Comparison of ENCODE assay signal across 15 cellular contexts in the genomic region with DNA sequence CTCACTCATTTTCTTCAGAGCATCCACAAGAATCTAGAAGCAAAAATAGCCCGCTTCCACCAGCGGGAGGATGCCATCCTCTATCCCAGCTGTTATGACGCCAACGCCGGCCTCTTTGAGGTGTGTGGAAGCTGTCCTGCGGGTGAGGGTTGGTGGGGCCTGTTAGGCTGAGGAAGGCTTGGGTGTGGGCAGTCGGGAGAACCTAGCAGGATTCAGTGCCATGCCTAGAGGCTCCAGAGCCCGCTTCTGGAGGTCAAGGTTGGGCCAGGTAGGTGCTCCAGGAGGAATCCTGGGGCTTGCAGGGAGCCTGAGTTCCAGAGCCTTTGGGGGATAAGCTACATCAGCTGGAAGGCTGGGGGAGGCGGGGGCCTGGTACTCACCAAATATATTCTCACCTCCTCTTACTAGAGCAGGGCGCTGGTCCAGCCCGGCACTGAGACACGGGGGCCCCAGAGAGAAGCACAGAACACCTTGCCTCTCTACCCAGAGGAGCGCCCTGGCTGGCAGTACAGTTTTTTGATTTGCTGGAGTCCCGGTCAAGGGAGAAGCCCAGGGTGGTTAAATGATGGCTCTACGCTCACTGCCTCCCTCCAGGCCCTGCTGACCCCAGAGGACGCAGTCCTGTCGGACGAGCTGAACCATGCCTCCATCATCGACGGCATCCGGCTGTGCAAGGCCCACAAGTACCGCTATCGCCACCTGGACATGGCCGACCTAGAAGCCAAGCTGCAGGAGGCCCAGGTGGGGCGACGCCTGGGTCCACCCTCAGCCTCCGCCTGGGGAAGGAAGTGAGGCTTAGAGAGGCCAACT. TPM values are rescaled to one million over a fixed set of nuclear protein-coding genes. Genes with fewer than 3 reads are reported as not detected.
DNase-seq lines count a peak whose midpoint lies in the region; ATAC-seq, FAIRE-seq and TF ChIP-seq lines count a peak whose summit lies in the region.
"Had no signal": no experiment of that assay in that cellular context is flagged by ENCODE, and none has a peak within 500 bp of the region (broad histone marks: within the 10 kb centered on the region; RNA-seq: fewer than 3 reads in every experiment).

No MANE protein-coding gene starts in this region.

- no peaks in the 10 kb centered on the region for H4K20me1 ChIP-seq in K562 (replicated peaks; ENCODE audit: control insufficient read depth, insufficient read depth, low read length)
- no peaks in the 10 kb centered on the region for H4K20me1 ChIP-seq in osteoblast (ENCODE audit: insufficient read depth, low read length)

- H3K4me3 Mint-ChIP-seq in activated naive CD4-positive, alpha-beta T cell treated with anti-CD3 and anti-CD28 coated beads, Interleukin-2, amount 50 U/mL, for 24 hours = no peak overlapping the region
- H3K4me3 Mint-ChIP-seq: CD8-positive, alpha-beta memory T cell had no signal

- H3K27me3 Mint-ChIP-seq in activated naive CD4-positive, alpha-beta T cell treated with anti-CD3 and anti-CD28 coated beads, Interleukin-2, amount 50 U/mL, for 24 hours = peaks cover 9% of the 10 kb centered on the region

- H3K9me3 ChIP-seq in K562 (replicated peaks; ENCODE audit: control insufficient read depth, insufficient read depth, low read depth, low read length) (no peaks in the 10 kb centered on the region), osteoblast (ENCODE audit: low read depth, low read length) (no peaks in the 10 kb centered on the region)
- H3K9me3 ChIP-seq: BLaER1, Caco-2 had no signal

- FAIRE-seq in K562 (lab: Jason Lieb, UNC) = no peak
- FAIRE-seq: H1 had no signal

- H3K27ac ChIP-seq in K562 (ENCODE audit: extremely low read depth, low read depth, low read length) = no peak overlapping the region
- no peak overlapping the region for H3K27ac ChIP-seq in osteoblast (ENCODE audit: low read depth, low read length)
- H3K27ac ChIP-seq: BLaER1 had no signal

- TF ChIP-seq EP300 in K562 (IDR thresholded peaks at IDR 0.05; ENCODE audit: low read length) = no peak

- H3K27me3 ChIP-seq in K562 (ENCODE audit: control insufficient read depth in 2 of 2, insufficient read depth in 2 of 2, low read length in 2 of 2) (no peaks in the 10 kb centered on the region), osteoblast (ENCODE audit: insufficient read depth, low read length) (no peaks in the 10 kb centered on the region)

- intact Hi-C loops in K562 (cut with micrococcal nuclease) = no loop called here

- POLR2A ChIA-PET in K562 (lab: Yijun Ruan, JAX) = interaction anchor here (0.6 kb wide), 2 partner anchors 16 to 762 kb away, joined by 3 read pairs; no protein-coding TSS in a partner anchor

- TF ChIP-seq CTCF in K562 (IDR thresholded peaks at IDR 0.05 in 2 of 3, conservative IDR thresholded peaks at IDR 0.05 in 1 of 3; ENCODE audit: insufficient read depth in 2 of 3, low read depth in 1 of 3, low read length in 3 of 3) (no peak), osteoblast (IDR thresholded peaks at IDR 0.05; ENCODE audit: extremely low read depth, low read depth, low read length) (no peak)

- peaks cover 61% of the 10 kb centered on the region; the same call in 2 of the 3 replicates for H3K36me3 ChIP-seq in K562 (ENCODE audit: control insufficient read depth, insufficient read depth, low read length)
- no peaks in the 10 kb centered on the region for H3K36me3 ChIP-seq in osteoblast (ENCODE audit: insufficient read depth, low read length)

- H3K9me1 ChIP-seq in K562 (ENCODE audit: control insufficient read depth, insufficient read depth, low read length) = no peaks in the 10 kb centered on the region

- in situ Hi-C loops in K562 (cut with MboI) = no loop called here

- no peak for TF ChIP-seq POLR2A in K562 (conservative IDR thresholded peaks at IDR 0.05)

- WGBS in K562 (ENCODE audit: insufficient coverage, low coverage, missing lambda C conversion rate) = 92% methylated on average over 21 of the region's 27 CpGs

- H3K4me1 Mint-ChIP-seq in activated naive CD4-positive, alpha-beta T cell treated with anti-CD3 and anti-CD28 coated beads, Interleukin-2, amount 50 U/mL, for 24 hours = peaks cover 11% of the 10 kb centered on the region

- H2AFZ ChIP-seq in K562 (ENCODE audit: low read depth, low read length) (no peak overlapping the region), osteoblast (ENCODE audit: low read length) (no peak overlapping the region)

- H3K9me3 Mint-ChIP-seq in activated naive CD4-positive, alpha-beta T cell treated with anti-CD3 and anti-CD28 coated beads, Interleukin-2, amount 50 U/mL, for 24 hours = no peaks in the 10 kb centered on the region
- H3K9me3 Mint-ChIP-seq: CD8-positive, alpha-beta memory T cell had no signal

- H3K27ac Mint-ChIP-seq in activated naive CD4-positive, alpha-beta T cell treated with anti-CD3 and anti-CD28 coated beads, Interleukin-2, amount 50 U/mL, for 24 hours = peak overlapping the region; percentile 30

- no peak for DNase-seq in activated naive CD4-positive, alpha-beta T cell treated with Interleukin-2 at 50 U/mL for 16 hours
- DNase-seq in K562 (ENCODE audit: extremely low read depth in 1 of 4, low spot score in 3 of 4) (no peak), osteoblast (ENCODE audit: insufficient read length, low spot score, missing footprints) (peak; percentile 37)
- DNase-seq: 8988T; AML-193; Caco-2; CD8-positive, alpha-beta memory T cell; HCEC 1CT; IMR-90 had no signal

- TF ChIP-seq RAD21 in K562 (CRISPR knock-in tag; conservative IDR thresholded peaks at IDR 0.05 in 1 of 2, IDR thresholded peaks at IDR 0.05 in 1 of 2) = no peak

- ATAC-seq in K562 (no peak), HG02623 (IDR thresholded peaks at IDR 0.05; ENCODE audit: unreplicated experiment) (no peak)
- ATAC-seq in activated CD4-positive, CD25-positive, alpha-beta regulatory T cell treated with anti-CD3 and anti-CD28 coated beads, Interleukin-2, amount 50 U/mL, for 24 hours = no peak

- peaks cover 2% of the 10 kb centered on the region for H3K36me3 Mint-ChIP-seq in activated naive CD4-positive, alpha-beta T cell treated with anti-CD3 and anti-CD28 coated beads, Interleukin-2, amount 50 U/mL, for 24 hours
- H3K36me3 Mint-ChIP-seq: CD8-positive, alpha-beta memory T cell had no signal

- H3K4me3 ChIP-seq in K562 (no peak overlapping the region), osteoblast (ENCODE audit: insufficient read depth, low read length) (no peak overlapping the region)
- H3K4me3 ChIP-seq: BLaER1 had no signal

- CTCF ChIA-PET in K562 (lab: Yijun Ruan, JAX; ENCODE audit: low intra/inter-chr PET ratio) = no interaction called here

- H3K79me2 ChIP-seq in K562 (ENCODE audit: control insufficient read depth, insufficient read depth, low read length) = peaks cover 30% of the 10 kb centered on the region
- H3K79me2 ChIP-seq in osteoblast (ENCODE audit: insufficient read depth, low read length) = no peaks in the 10 kb centered on the region

- H3K4me2 ChIP-seq in K562 (ENCODE audit: insufficient read depth, low read length) (no peak overlapping the region), osteoblast (ENCODE audit: insufficient read depth, low read length) (no peak overlapping the region)
- H3K4me2 ChIP-seq: BLaER1 had no signal

- H3K4me1 ChIP-seq in K562 (replicated peaks in 1 of 2; ENCODE audit: control insufficient read depth in 2 of 2, insufficient read depth in 2 of 2, low read length in 2 of 2) = peaks cover 14 to 20% of the 10 kb centered on the region in 2 experiments; a peak in 4 of 5 replicates
- H3K4me1 ChIP-seq in osteoblast (ENCODE audit: insufficient read depth, low read length) = peaks cover 4% of the 10 kb centered on the region

- H3K9ac ChIP-seq in K562 (ENCODE audit: insufficient read depth in 1 of 2, low read depth in 2 of 2, low read length in 2 of 2) = peak overlapping the region in 1 of 2 experiments; percentile 35; a peak in 1 of 4 replicates
- H3K9ac ChIP-seq: BLaER1 had no signal

- BruUV-seq in K562 (replicated peaks; lab: Mats Ljungman, UMichigan) = no TSS peak

RNA-seq across cellular contexts. Expression of a gene that starts 5.3 kb away (rescaled TPM):
- 16.0 and 39.6 TPM in 2 replicates for total RNA-seq in K562 (2011; cell fraction: chromatin; rRNA removed; ENCODE audit: low replicate concordance)
- 46.5 and 53.8 TPM in 2 replicates for total RNA-seq in K562 (2011; cell fraction: nucleolus; rRNA removed)
- 23.7 and 29.9 TPM in 2 replicates for total RNA-seq in K562 (2011; cell fraction: nucleoplasm; rRNA removed)
- total RNA-seq in K562 (2014; rRNA removed) = 69.9 and 81.1 TPM in 2 replicates
- 9.3 and 13.6 TPM in 2 replicates for total RNA-seq in K562 (2014; rRNA removed; fragmentation: Illumina TruSeq; extraction: Trizol)
- total RNA-seq in K562 (2015; rRNA removed; fragmentation: Illumina TruSeq; extraction: Trizol) = 26.4 TPM in 2 replicates
- total RNA-seq in K562 (2021) = 61.7 and 63.4 TPM in 2 replicates
- 21.1 and 31.0 TPM in 2 replicates for polyA plus RNA-seq in K562 (2011; rRNA removed)
- polyA plus RNA-seq in K562 (2011; cell fraction: cytosol; rRNA removed) = 32.3 and 62.2 TPM in 2 replicates
- polyA plus RNA-seq in K562 (2011; cell fraction: nucleus; rRNA removed) = 68.1 and 71.9 TPM in 2 replicates
- polyA plus RNA-seq in K562 (2012) = 31.0 and 75.8 TPM in 2 replicates
- 31.8 and 50.7 TPM in 2 replicates for polyA plus RNA-seq in K562 (2014; fragmentation: Illumina TruSeq; extraction: Trizol)
- polyA plus RNA-seq in K562 (2014; fragmentation: Nextera tagmentation; extraction: Ambion mirVana) = 1 to 10 TPM; 1.9 to 5.3 TPM
- 57.7 and 57.8 TPM in 2 replicates for polyA plus RNA-seq in K562 (2014; rRNA removed)
- polyA minus RNA-seq in K562 (2011; rRNA and poly(A)+ RNA removed) = 6.5 and 8.8 TPM in 2 replicates
- 29.9 and 31.5 TPM in 2 replicates for polyA minus RNA-seq in K562 (2011; cell fraction: cytosol; rRNA and poly(A)+ RNA removed)
- 15.6 and 25.7 TPM in 2 replicates for polyA minus RNA-seq in K562 (2011; cell fraction: nucleus; rRNA and poly(A)+ RNA removed)
- total RNA-seq in osteoblast = 25.9 and 26.8 TPM in 2 replicates

RNA-seq across cellular contexts. Expression of a gene that starts 10.1 kb away (rescaled TPM):
- 0.44 TPM in 1 of 2 replicates, not detected in the other for total RNA-seq in K562 (2011; cell fraction: chromatin; rRNA removed; ENCODE audit: low replicate concordance)
- total RNA-seq in K562 (2011; cell fraction: nucleolus; rRNA removed) = 0.33 and 0.53 TPM in 2 replicates
- 0.69 TPM in 1 of 2 replicates, not detected in the other for total RNA-seq in K562 (2011; cell fraction: nucleoplasm; rRNA removed)
- total RNA-seq in K562 (2014; rRNA removed) (0.24 TPM in 1 of 2 replicates, not detected in the other), K562 (2014; rRNA removed; fragmentation: Illumina TruSeq; extraction: Trizol) (not detected in 2 replicates), K562 (2015; rRNA removed; fragmentation: Illumina TruSeq; extraction: Trizol) (not detected in 2 replicates), K562 (2021) (0.13 and 0.31 TPM in 2 replicates), osteoblast (not detected in 2 replicates)
- polyA plus RNA-seq in K562 (2011; rRNA removed) (0.11 TPM in 1 of 2 replicates, not detected in the other), K562 (2014; fragmentation: Illumina TruSeq; extraction: Trizol) (not detected in 2 replicates), K562 (2014; fragmentation: Nextera tagmentation; extraction: Ambion mirVana) (not detected), K562 (2014; rRNA removed) (not detected in 2 replicates)
- polyA plus RNA-seq in K562 (2011; cell fraction: cytosol; rRNA removed) = 0.07 TPM in 1 of 2 replicates, not detected in the other
- polyA plus RNA-seq in K562 (2011; cell fraction: nucleus; rRNA removed) = 0.33 and 0.38 TPM in 2 replicates
- 0.28 TPM in 1 of 2 replicates, not detected in the other for polyA plus RNA-seq in K562 (2012)
- polyA minus RNA-seq in K562 (2011; rRNA and poly(A)+ RNA removed) = not detected in 2 replicates
- not detected in 2 replicates for polyA minus RNA-seq in K562 (2011; cell fraction: cytosol; rRNA and poly(A)+ RNA removed)
- 0.27 TPM in 1 of 2 replicates, not detected in the other for polyA minus RNA-seq in K562 (2011; cell fraction: nucleus; rRNA and poly(A)+ RNA removed)
- total RNA-seq: CD8-positive, alpha-beta memory T cell; Daoy; IMR-90 had no signal
- polyA plus RNA-seq: CD8-positive, alpha-beta memory T cell; IMR-90 had no signal

RNA-seq across cellular contexts. Expression of a gene that starts 31.1 kb away (rescaled TPM):
- total RNA-seq in K562 (2011; cell fraction: chromatin; rRNA removed; ENCODE audit: low replicate concordance) = 21.8 and 45.7 TPM in 2 replicates
- total RNA-seq in K562 (2011; cell fraction: nucleolus; rRNA removed) = 36.7 and 40.0 TPM in 2 replicates
- total RNA-seq in K562 (2011; cell fraction: nucleoplasm; rRNA removed) = 35.6 and 41.5 TPM in 2 replicates
- 22.9 and 27.5 TPM in 2 replicates for total RNA-seq in K562 (2014; rRNA removed)
- 8.8 and 11.5 TPM in 2 replicates for total RNA-seq in K562 (2014; rRNA removed; fragmentation: Illumina TruSeq; extraction: Trizol)
- total RNA-seq in K562 (2015; rRNA removed; fragmentation: Illumina TruSeq; extraction: Trizol) = 16.1 and 17.0 TPM in 2 replicates
- total RNA-seq in K562 (2021) = 23.6 and 24.3 TPM in 2 replicates
- polyA plus RNA-seq in K562 (2011; rRNA removed) = 14.5 and 21.8 TPM in 2 replicates
- polyA plus RNA-seq in K562 (2011; cell fraction: cytosol; rRNA removed) = 21.8 and 41.2 TPM in 2 replicates
- polyA plus RNA-seq in K562 (2011; cell fraction: nucleus; rRNA removed) = 56.1 and 59.2 TPM in 2 replicates
- polyA plus RNA-seq in K562 (2012) = 16.4 and 21.6 TPM in 2 replicates
- 17.5 and 21.6 TPM in 2 replicates for polyA plus RNA-seq in K562 (2014; fragmentation: Illumina TruSeq; extraction: Trizol)
- 10 to 100 TPM in 1 of 2 experiments, 1 to 10 TPM in 1; 5.9 to 11.6 TPM for polyA plus RNA-seq in K562 (2014; fragmentation: Nextera tagmentation; extraction: Ambion mirVana)
- polyA plus RNA-seq in K562 (2014; rRNA removed) = 22.4 and 24.6 TPM in 2 replicates
- polyA minus RNA-seq in K562 (2011; rRNA and poly(A)+ RNA removed) = 5.2 and 12.7 TPM in 2 replicates
- 9.3 and 11.3 TPM in 2 replicates for polyA minus RNA-seq in K562 (2011; cell fraction: cytosol; rRNA and poly(A)+ RNA removed)
- polyA minus RNA-seq in K562 (2011; cell fraction: nucleus; rRNA and poly(A)+ RNA removed) = 10.1 and 12.6 TPM in 2 replicates
- 20.6 and 23.9 TPM in 2 replicates for total RNA-seq in osteoblast

RNA-seq across cellular contexts. Expression of a gene that starts 36.1 kb away (rescaled TPM):
- total RNA-seq in K562 (2011; cell fraction: chromatin; rRNA removed; ENCODE audit: low replicate concordance) = 160 and 200 TPM in 2 replicates
- 170 and 183 TPM in 2 replicates for total RNA-seq in K562 (2011; cell fraction: nucleolus; rRNA removed)
- 181 and 259 TPM in 2 replicates for total RNA-seq in K562 (2011; cell fraction: nucleoplasm; rRNA removed)
- total RNA-seq in K562 (2014; rRNA removed) = 282 and 295 TPM in 2 replicates
- 347 and 353 TPM in 2 replicates for total RNA-seq in K562 (2014; rRNA removed; fragmentation: Illumina TruSeq; extraction: Trizol)
- 306 and 312 TPM in 2 replicates for total RNA-seq in K562 (2015; rRNA removed; fragmentation: Illumina TruSeq; extraction: Trizol)
- total RNA-seq in K562 (2021) = 402 and 426 TPM in 2 replicates
- 699 and 703 TPM in 2 replicates for polyA plus RNA-seq in K562 (2011; rRNA removed)
- 552 and 733 TPM in 2 replicates for polyA plus RNA-seq in K562 (2011; cell fraction: cytosol; rRNA removed)
- 176 and 282 TPM in 2 replicates for polyA plus RNA-seq in K562 (2011; cell fraction: nucleus; rRNA removed)
- polyA plus RNA-seq in K562 (2012) = 544 and 794 TPM in 2 replicates
- polyA plus RNA-seq in K562 (2014; fragmentation: Illumina TruSeq; extraction: Trizol) = 395 and 506 TPM in 2 replicates
- 100 to 1,000 TPM; 368 to 462 TPM for polyA plus RNA-seq in K562 (2014; fragmentation: Nextera tagmentation; extraction: Ambion mirVana)
- 257 and 313 TPM in 2 replicates for polyA plus RNA-seq in K562 (2014; rRNA removed)
- polyA minus RNA-seq in K562 (2011; rRNA and poly(A)+ RNA removed) = 964 and 1,011 TPM in 2 replicates
- 200 and 235 TPM in 2 replicates for polyA minus RNA-seq in K562 (2011; cell fraction: cytosol; rRNA and poly(A)+ RNA removed)
- 52.8 and 107 TPM in 2 replicates for polyA minus RNA-seq in K562 (2011; cell fraction: nucleus; rRNA and poly(A)+ RNA removed)
- 280 and 330 TPM in 2 replicates for total RNA-seq in osteoblast
